In genomic region chr4:135277116-135277979, GRCh38 we compare ENCODE assay signal across 18 cellular contexts.
DNase-seq lines count a peak whose midpoint lies in the region; ATAC-seq and TF ChIP-seq lines count a peak whose summit lies in the region.
"Had no signal": no experiment of that assay in that cellular context is flagged by ENCODE, and none has a peak within 500 bp of the region (broad histone marks: within the 10 kb centered on the region; RNA-seq: fewer than 3 reads in every experiment).

No MANE protein-coding gene starts in this region.

- POLR2A ChIA-PET in IMR-90 (lab: Charles Lee; ENCODE audit: unreplicated experiment): no interaction called here
- POLR2A ChIA-PET in CD8-positive, alpha-beta memory T cell (lab: Charles Lee): no interaction called here

- TF ChIP-seq CTCF in IMR-90 (conservative IDR thresholded peaks at IDR 0.05; ENCODE audit: low read depth, low read length): no peak
- no peak for TF ChIP-seq CTCF in astrocyte of the spinal cord (IDR thresholded peaks at IDR 0.05; ENCODE audit: low read depth, low read length)

- in situ Hi-C loops in IMR-90 (cut with MboI; ENCODE audit: low sequenced_read_pairs) (no loop called here), astrocyte of the spinal cord (cut with HindIII; ENCODE audit: low sequenced_read_pairs) (no loop called here)

- H3K9me3 Mint-ChIP-seq in CD8-positive, alpha-beta memory T cell: peaks cover 5 to 26% (median 8%) of the 10 kb centered on the region in 5 donors

- H3K4me1 ChIP-seq in IMR-90 (ENCODE audit: control insufficient read depth, insufficient read depth, low read length): peaks cover 10% of the 10 kb centered on the region
- H3K4me1 ChIP-seq in CD8-positive, alpha-beta memory T cell (ENCODE audit: insufficient read depth, low read length): no peaks in the 10 kb centered on the region
- H3K4me1 ChIP-seq: heart right ventricle, sigmoid colon had no signal

- H3K27ac ChIP-seq in IMR-90 (ENCODE audit: insufficient read depth, low read length): no peak overlapping the region
- no peak overlapping the region for H3K27ac ChIP-seq in CD8-positive, alpha-beta memory T cell (ENCODE audit: low read depth, low read length)
- H3K27ac ChIP-seq: heart right ventricle, sigmoid colon had no signal

- no peaks in the 10 kb centered on the region for H3K4me1 Mint-ChIP-seq in CD8-positive, alpha-beta memory T cell

- H3K27me3 ChIP-seq in IMR-90 (ENCODE audit: control insufficient read depth, insufficient read depth, low read length): no peaks in the 10 kb centered on the region
- H3K27me3 ChIP-seq in CD8-positive, alpha-beta memory T cell (ENCODE audit: insufficient read depth, low read length, poor library complexity, severe bottlenecking): no peaks in the 10 kb centered on the region
- H3K27me3 ChIP-seq: heart right ventricle, sigmoid colon had no signal

- H4K91ac ChIP-seq in IMR-90 (ENCODE audit: insufficient read depth, low read depth, low read length): 0 out of 2 replicates have a peak overlapping the region, but pooled peaks have one; percentile 37

- peak overlapping the region; percentile 9 for H2BK120ac ChIP-seq in IMR-90 (ENCODE audit: low read depth, low read length)

- dilution Hi-C loops in IMR-90 (cut with HindIII; ENCODE audit: low sequenced_read_pairs, unreplicated experiment): no loop called here

- H2AK9ac ChIP-seq in IMR-90 (replicated peaks; ENCODE audit: low read depth, low read length, poor library complexity): no peak overlapping the region

- no peaks in the 10 kb centered on the region for H3K36me3 ChIP-seq in IMR-90 (ENCODE audit: control insufficient read depth, insufficient read depth, low read length)
- H3K36me3 ChIP-seq in CD8-positive, alpha-beta memory T cell (ENCODE audit: insufficient read depth, low read length): no peaks in the 10 kb centered on the region
- H3K36me3 ChIP-seq: heart right ventricle, sigmoid colon had no signal

- H3K56ac ChIP-seq in IMR-90 (ENCODE audit: extremely low read depth, insufficient read depth, low read length): no peak overlapping the region

- DNase-seq in A172 (ENCODE audit: low spot score) (peak; percentile 79), IMR-90 (peak; percentile 77), astrocyte of the spinal cord (ENCODE audit: low read depth, low spot score) (peak; percentile 80), kidney tubule cell (ENCODE audit: low spot score) (peak; percentile 4), nucleus accumbens (lab: John Stamatoyannopoulos, UW) (no peak), NCI-H446 treated with DMSO at 0.1 percent for 48 hours (lab: John Stamatoyannopoulos, UW) (no peak), DMS153 (lab: John Stamatoyannopoulos, UW) (no peak)
- DNase-seq in CD8-positive, alpha-beta memory T cell: no peak
- DNase-seq: CD8-positive, alpha-beta T cell; heart right ventricle; KBM-7; kidney; midbrain; NCI-H1105; NCI-H2171 treated with DMSO at 0.1 percent for 48 hours; sigmoid colon; stimulated activated CD4-positive, alpha-beta T cell treated with anti-CD3 and anti-CD28 coated beads, Interleukin-4, amount 100 ng/mL, for 24 hours had no signal

- no peak overlapping the region for H4K8ac ChIP-seq in IMR-90 (ENCODE audit: low read depth in 2 of 2, low read length in 2 of 2)

- intact Hi-C loops in IMR-90 (cut with micrococcal nuclease): no loop called here

- no peaks in the 10 kb centered on the region for H3K36me3 Mint-ChIP-seq in CD8-positive, alpha-beta memory T cell
- H3K36me3 Mint-ChIP-seq: activated naive CD8-positive, alpha-beta T cell; CD8-positive, alpha-beta T cell had no signal

- H3K9me3 ChIP-seq in IMR-90 (ENCODE audit: control insufficient read depth, insufficient read depth, low read length): no peaks in the 10 kb centered on the region
- no peaks in the 10 kb centered on the region for H3K9me3 ChIP-seq in CD8-positive, alpha-beta memory T cell (ENCODE audit: low read length)
- H3K9me3 ChIP-seq: heart right ventricle, sigmoid colon had no signal

- WGBS in IMR-90 (ENCODE audit: extremely low coverage in 2 of 2, insufficient read length in 1 of 2), 2 experiments: no CpG with 5 or more reads among the region's 5 CpGs

- ATAC-seq in IMR-90 (ENCODE audit: low read depth): peak; percentile 81
- ATAC-seq: CD8-positive, alpha-beta T cell; heart right ventricle had no signal

- peak overlapping the region; percentile 86 for H3K18ac ChIP-seq in IMR-90 (ENCODE audit: low read depth, low read length)

- 0 out of 3 replicates have a peak overlapping the region, but pooled peaks have one; percentile 7 for H2BK15ac ChIP-seq in IMR-90 (ENCODE audit: low read depth, low read length)

- peak overlapping the region; percentile 74 for H3K4me2 ChIP-seq in IMR-90 (ENCODE audit: low read depth, low read length)

- H3K4me3 Mint-ChIP-seq in CD8-positive, alpha-beta memory T cell: no peak overlapping the region
- H3K4me3 Mint-ChIP-seq: activated naive CD8-positive, alpha-beta T cell; CD8-positive, alpha-beta T cell had no signal

- H2BK20ac ChIP-seq in IMR-90 (ENCODE audit: low read depth, low read length): peak overlapping the region; percentile 47; the same call in 1 of the 2 replicates

- no peak overlapping the region for H4K5ac ChIP-seq in IMR-90 (ENCODE audit: low read depth, low read length)

- no peaks in the 10 kb centered on the region for H3K27me3 Mint-ChIP-seq in CD8-positive, alpha-beta memory T cell
- H3K27me3 Mint-ChIP-seq: activated naive CD8-positive, alpha-beta T cell had no signal

- H2AK5ac ChIP-seq in IMR-90 (ENCODE audit: low read depth, low read length): no peak overlapping the region

- CTCF ChIA-PET in IMR-90 (lab: Yijun Ruan, JAX): interaction anchor here (0.6 kb wide), 2 partner anchors 626 to 1560 kb away, joined by 9 to 13 read pairs; no protein-coding TSS in a partner anchor
- CTCF ChIA-PET in CD8-positive, alpha-beta memory T cell (lab: Charles Lee): no interaction called here

- TF ChIP-seq RAD21 in IMR-90 (IDR thresholded peaks at IDR 0.05; ENCODE audit: low read length): no peak

- no peaks in the 10 kb centered on the region for H3K79me1 ChIP-seq in IMR-90 (ENCODE audit: low read depth in 1 of 2, low read length in 2 of 2)

- H3K4me3 ChIP-seq in IMR-90 (ENCODE audit: insufficient read depth, low read depth, low read length) (no peak overlapping the region), astrocyte of the spinal cord (ENCODE audit: low read depth, low read length) (no peak overlapping the region)
- no peak overlapping the region for H3K4me3 ChIP-seq in CD8-positive, alpha-beta memory T cell (ENCODE audit: low read length)
- H3K4me3 ChIP-seq: heart right ventricle, sigmoid colon had no signal

- H3K27ac Mint-ChIP-seq in CD8-positive, alpha-beta memory T cell: no peak overlapping the region
- H3K27ac Mint-ChIP-seq: activated naive CD8-positive, alpha-beta T cell; CD8-positive, alpha-beta T cell had no signal

- no TSS peak for BruUV-seq in IMR-90 (replicated peaks; lab: Mats Ljungman, UMichigan)

- no peak overlapping the region for H2BK5ac ChIP-seq in IMR-90 (ENCODE audit: low read depth, low read length, poor library complexity, severe bottlenecking)

- no peaks in the 10 kb centered on the region for H4K20me1 ChIP-seq in IMR-90 (ENCODE audit: insufficient read depth, low read length)

- no peaks in the 10 kb centered on the region for H3K9me1 ChIP-seq in IMR-90 (ENCODE audit: insufficient read depth, low read length)

- no peak overlapping the region for H3K9ac ChIP-seq in IMR-90 (ENCODE audit: low read depth, low read length)

- H3K14ac ChIP-seq in IMR-90 (replicated peaks; ENCODE audit: low read depth, low read length): 0 out of 2 replicates have a peak overlapping the region, but pooled peaks have one; percentile 22

- H3K23ac ChIP-seq in IMR-90 (ENCODE audit: low read depth, low read length): no peak overlapping the region

- no peak for TF ChIP-seq POLR2A in IMR-90 (IDR thresholded peaks at IDR 0.05; ENCODE audit: low read depth, low read length)

- H2AFZ ChIP-seq in IMR-90 (replicated peaks; ENCODE audit: low read length, poor library complexity): no peak overlapping the region

- H3K4ac ChIP-seq in IMR-90 (ENCODE audit: low read depth, low read length): peak overlapping the region; percentile 15; the same call in 1 of the 2 replicates

TF ChIP-seq in IMR-90, 13 proteins besides CTCF, POLR2A, EP300 and RAD21:
- TF ChIP-seq MXI1 (IDR thresholded peaks at IDR 0.05; ENCODE audit: borderline replicate concordance, low read depth, low read length) (no peak), FOS (IDR thresholded peaks at IDR 0.05; ENCODE audit: low read depth, low read length) (peak; percentile 39; the same call in 1 of the 2 replicates), BHLHE40 (IDR thresholded peaks at IDR 0.05; ENCODE audit: low read depth, low read length) (peak; percentile 35)
TF ChIP-seq in IMR-90: peak in this region for 2.

Comparison
In these comparisons a context has a peak if more than half of its experiments do, and no peak if none do; other contexts are left out.
1. DNase-seq: peak in A172 (single experiment), IMR-90 (single experiment), astrocyte of the spinal cord (single experiment) and kidney tubule cell (single experiment); none in nucleus accumbens (0 of 56), NCI-H446 treated with DMSO at 0.1 percent for 48 hours (single experiment), CD8-positive, alpha-beta memory T cell (0 of 5) and DMS153 (single experiment).